33 cellular contexts compared by ENCODE assay signal in the genomic region with DNA sequence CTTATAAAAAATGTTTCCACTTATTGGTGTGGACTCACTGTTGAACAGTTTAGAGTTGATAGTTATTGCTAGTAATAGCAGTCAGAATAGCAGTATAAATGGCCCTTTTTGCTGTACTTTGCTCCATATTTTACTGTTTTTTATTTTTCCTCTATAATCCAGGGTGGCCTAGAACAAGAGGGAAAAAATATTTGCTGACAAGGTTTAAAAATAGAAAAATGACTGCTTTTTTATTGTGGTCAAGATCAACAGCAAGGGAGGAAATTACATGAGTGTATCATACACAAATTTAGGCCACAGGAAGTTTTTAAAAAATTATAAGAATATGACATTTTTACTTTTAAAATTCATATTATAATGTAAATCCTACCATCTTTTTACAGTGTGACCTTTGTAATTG.
"Had no signal": no experiment of that assay in that cellular context is flagged by ENCODE, and none has a peak within 500 bp of the region (broad histone marks: within the 10 kb centered on the region; RNA-seq: fewer than 3 reads in every experiment).

No MANE protein-coding gene starts in this region.

- DNase-seq: activated B cell treated with CpG ODN at 0.5 μM for 24 hours; activated CD4-positive, alpha-beta memory T cell treated with anti-CD3 and anti-CD28 coated beads for 36 hours; activated CD4-positive, alpha-beta T cell treated with anti-CD3 and anti-CD28 coated beads for 4 hours; activated CD4-positive, alpha-beta T cell treated with anti-CD3 and anti-CD28 coated beads, Interleukin-2, amount 10 ng/mL, durations not matched to agents 24 days and 14 days; activated CD4-positive, alpha-beta T cell treated with anti-CD3 and anti-CD28 coated beads, Interleukin-2, amount 50 U/mL, for 1 hour; activated CD4-positive, alpha-beta T cell treated with anti-CD3 and anti-CD28 coated beads, Interleukin-2, amount 50 U/mL, for 4 hours; activated CD4-positive, CD25-positive, alpha-beta regulatory T cell treated with anti-CD3 and anti-CD28 coated beads, Interleukin-2, amount 50 U/mL, for 72 hours; activated CD8-positive, alpha-beta memory T cell treated with anti-CD3 and anti-CD28 coated beads, Interleukin-2, amount 50 U/mL, for 4 hours; activated CD8-positive, alpha-beta T cell treated with anti-CD3 and anti-CD28 coated beads for 36 hours; activated effector memory CD4-positive, alpha-beta T cell treated with anti-CD3 and anti-CD28 coated beads, Interleukin-2, amount 50 U/mL, for 16 hours; activated gamma-delta T cell treated with Interleukin-2 at 50 U/mL for 16 hours; activated naive CD4-positive, alpha-beta T cell; activated naive CD4-positive, alpha-beta T cell treated with anti-CD3 and anti-CD28 coated beads for 36 hours; activated naive CD4-positive, alpha-beta T cell treated with anti-CD3 and anti-CD28 coated beads, Interleukin-2, amount 50 U/mL, for 16 hours; activated naive CD8-positive, alpha-beta T cell treated with anti-CD3 and anti-CD28 coated beads for 36 hours; activated T-cell treated with anti-CD3 and anti-CD28 coated beads for 4 hours; activated T-cell treated with anti-CD3 and anti-CD28 coated beads, Interleukin-2, amount 50 U/mL, for 1 hour; activated T-cell treated with anti-CD3 and anti-CD28 coated beads, Interleukin-2, amount 50 U/mL, for 4 hours; activated T-cell treated with anti-CD3 and anti-CD28 coated beads, Interleukin-2, amount 50 U/mL, for 72 hours; adrenal gland; amniotic stem cell; aorta; body of pancreas; brain microvascular endothelial cell; central memory CD4-positive, alpha-beta T cell; T-helper 2 cell; T-helper 9 cell had no signal

- H3K27me3 ChIP-seq: adrenal gland, body of pancreas, brain microvascular endothelial cell, breast epithelium had no signal

- H3K36me3 ChIP-seq: adrenal gland, brain microvascular endothelial cell, breast epithelium had no signal

- H3K4me3 ChIP-seq: adrenal gland, body of pancreas, breast epithelium had no signal

- H3K9me3 ChIP-seq: adrenal gland, body of pancreas, breast epithelium had no signal

- H3K4me1 ChIP-seq: adrenal gland, body of pancreas, breast epithelium had no signal

- H3K27ac ChIP-seq: adrenal gland, body of pancreas, brain microvascular endothelial cell, breast epithelium, VCaP had no signal

- ATAC-seq: activated CD8-positive, alpha-beta T cell treated with anti-CD3 and anti-CD28 coated beads for 36 hours; activated naive CD4-positive, alpha-beta T cell treated with anti-CD3 and anti-CD28 coated beads, Interleukin-2, amount 50 U/mL, for 72 hours; activated T-cell treated with anti-CD3 and anti-CD28 coated beads, Interleukin-2, amount 50 U/mL, for 4 hours; activated T-cell treated with anti-CD3 and anti-CD28 coated beads, Interleukin-2, amount 50 U/mL, for 72 hours; activated T-helper 17 cell treated with anti-CD3 and anti-CD28 coated beads, Interleukin-2, amount 50 U/mL, for 72 hours; body of pancreas had no signal

- FAIRE-seq: astrocyte, TTC549 had no signal
